Comparison of ENCODE assay signal across 8 cellular contexts in the genomic region with DNA sequence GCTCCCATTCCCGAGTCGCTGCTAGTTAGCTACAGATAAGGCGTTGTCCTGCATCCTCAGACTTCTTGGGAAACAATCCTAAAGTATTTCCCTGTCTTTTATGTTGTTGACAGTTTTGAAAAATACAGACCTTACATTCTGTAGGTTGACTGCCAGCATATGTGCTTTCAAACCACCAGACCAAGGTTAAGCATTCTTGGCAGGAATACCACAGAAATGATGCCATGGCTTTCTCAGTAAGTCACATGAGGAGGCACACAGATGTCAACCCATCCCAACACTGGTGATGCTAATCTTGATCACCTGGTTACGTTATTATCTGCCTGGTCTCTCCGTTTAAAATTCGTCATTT. TPM values are rescaled to one million over a fixed set of nuclear protein-coding genes. Genes with fewer than 3 reads are reported as not detected.
A peak's percentile ranks its signal among the peaks of the same experiment; 100 is the strongest.
DNase-seq lines count a peak whose midpoint lies in the region; ATAC-seq and TF ChIP-seq lines count a peak whose summit lies in the region.

No MANE protein-coding gene starts in this region.

- H3K36me3 ChIP-seq in HUES64 (ENCODE audit: insufficient read depth, low read length) (peaks cover 17% of the 10 kb centered on the region; the same call in 1 of the 2 replicates), breast epithelium (no peaks in the 10 kb centered on the region), mucosa of descending colon (ENCODE audit: low read depth) (no peaks in the 10 kb centered on the region)

- TF ChIP-seq CTCF in breast epithelium (IDR thresholded peaks at IDR 0.05) (no peak), mucosa of descending colon (IDR thresholded peaks at IDR 0.05) (no peak)

- ATAC-seq in mucosa of descending colon (no peak), GM18520 (IDR thresholded peaks at IDR 0.05; ENCODE audit: unreplicated experiment) (no peak), HG03457 (IDR thresholded peaks at IDR 0.05; ENCODE audit: unreplicated experiment) (no peak)

- no peak for TF ChIP-seq POLR2A in breast epithelium (IDR thresholded peaks at IDR 0.05)

- H3K27ac ChIP-seq in HUES64 (ENCODE audit: low read depth, low read length), result no peak overlapping the region
- peak overlapping the region; percentile 87 to 93 for H3K27ac ChIP-seq in breast epithelium

- intact Hi-C loops in breast epithelium (cut with DNase I; ENCODE audit: low total_unique reads) (no loop called here), mucosa of descending colon (cut with DNase I, micrococcal nuclease) (no loop called here)

- DNase-seq in AG08395 (ENCODE audit: low spot score), result peak; percentile 38
- DNase-seq in breast epithelium (ENCODE audit: low spot score in 2 of 2), result no peak
- DNase-seq in mucosa of descending colon, result no peak
- no peak for DNase-seq in LoVo (ENCODE audit: low spot score)
- DNase-seq in activated gamma-delta T cell treated with Interleukin-2 at 50 U/mL for 16 hours, result no peak

- H3K9me3 ChIP-seq in HUES64 (ENCODE audit: insufficient read depth, low read depth, low read length) (no peaks in the 10 kb centered on the region), breast epithelium (no peaks in the 10 kb centered on the region), mucosa of descending colon (no peaks in the 10 kb centered on the region)

- 48% methylated on average over 6 of the region's 6 CpGs for WGBS in HUES64

- H3K4me3 ChIP-seq in HUES64 (ENCODE audit: low read length), result peak overlapping the region; percentile 78
- peak overlapping the region; percentile 90 to 96 (median 93) for H3K4me3 ChIP-seq in breast epithelium
- peak overlapping the region; percentile 82 for H3K4me3 ChIP-seq in mucosa of descending colon

- H3K27me3 ChIP-seq in HUES64 (ENCODE audit: insufficient read depth, low read length) (no peaks in the 10 kb centered on the region), breast epithelium (no peaks in the 10 kb centered on the region)

- H3K9ac ChIP-seq in HUES64 (ENCODE audit: low read depth, low read length), result peak overlapping the region; percentile 63

- H3K4me1 ChIP-seq in HUES64 (ENCODE audit: insufficient read depth, low read length) (peaks cover 9% of the 10 kb centered on the region), breast epithelium (peaks cover 0 to 7% of the 10 kb centered on the region in 2 donors), mucosa of descending colon (ENCODE audit: low read depth) (peaks cover 14% of the 10 kb centered on the region)

RNA-seq across cellular contexts. Expression of gene GLE1, which starts 0.9 kb away (rescaled TPM):
- 11.3 TPM for polyA plus RNA-seq in HUES64 (2013, experiment 1 of 2)
- 15.0 TPM for polyA plus RNA-seq in HUES64 (2013, experiment 2 of 2)
- 10 to 100 TPM; 22.9 to 31.9 (median 26.7) TPM for total RNA-seq in breast epithelium
- total RNA-seq in mucosa of descending colon, result 10 to 100 TPM; 25.7 to 35.0 (median 28.0) TPM

RNA-seq across cellular contexts. Expression of gene SPTAN1, which starts 47.0 kb away (rescaled TPM):
- polyA plus RNA-seq in HUES64 (2013, experiment 1 of 2), result 87.5 TPM
- polyA plus RNA-seq in HUES64 (2013, experiment 2 of 2), result 86.7 TPM
- total RNA-seq in breast epithelium (100 to 1,000 TPM; 217 to 264 (median 254) TPM), mucosa of descending colon (100 to 1,000 TPM; 235 to 322 (median 321) TPM)

RNA-seq across cellular contexts. Expression of gene ODF2, which starts 49.6 kb away (rescaled TPM):
- polyA plus RNA-seq in HUES64 (2013, experiment 1 of 2), result 17.2 TPM
- polyA plus RNA-seq in HUES64 (2013, experiment 2 of 2), result 23.1 TPM
- total RNA-seq in breast epithelium (10 to 100 TPM; 23.1 to 27.9 (median 25.1) TPM), mucosa of descending colon (10 to 100 TPM; 17.1 to 26.1 (median 19.4) TPM)
